ENCODE assay signal across 13 cellular contexts in the genomic region with DNA sequence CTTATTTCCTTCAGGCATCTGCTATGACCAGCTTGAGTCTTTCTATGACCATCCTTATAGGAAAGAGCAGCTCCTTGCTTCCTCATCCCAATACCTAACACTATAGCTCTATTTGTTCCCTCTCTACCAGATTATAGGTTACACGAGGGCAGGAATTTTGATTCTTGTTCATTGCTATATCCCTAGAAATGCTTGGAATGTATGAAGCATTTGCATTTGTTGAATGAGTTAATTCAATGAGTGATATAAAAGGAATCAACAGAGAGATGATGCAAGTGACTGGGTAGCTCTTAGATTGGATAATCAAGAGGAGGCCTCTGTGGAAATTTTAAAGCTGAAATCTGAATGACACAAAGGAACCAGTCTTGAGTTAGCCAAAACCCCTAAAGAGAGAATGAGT. TPM values are rescaled to one million over a fixed set of nuclear protein-coding genes. Genes with fewer than 3 reads are reported as not detected.
A peak's percentile ranks its signal among the peaks of the same experiment; 100 is the strongest.
DNase-seq lines count a peak whose midpoint lies in the region; ATAC-seq and TF ChIP-seq lines count a peak whose summit lies in the region.
"Had no signal": no experiment of that assay in that cellular context is flagged by ENCODE, and none has a peak within 500 bp of the region (broad histone marks: within the 10 kb centered on the region; RNA-seq: fewer than 3 reads in every experiment).

No MANE protein-coding gene starts in this region.

- H2AFZ ChIP-seq in ACC112 (ENCODE audit: low read length, unreplicated experiment): no peak overlapping the region

- H3K27me3 ChIP-seq in ACC112 (ENCODE audit: insufficient read depth, low read length): no peaks in the 10 kb centered on the region

- H3K79me2 ChIP-seq in ACC112 (ENCODE audit: control insufficient read depth, insufficient read depth, low read length, unreplicated experiment): no peaks in the 10 kb centered on the region

- DNase-seq in HT1080 (ENCODE audit: low read depth) (peak; percentile 9), astrocyte of the cerebellum (ENCODE audit: low read depth) (peak; percentile 4), foreskin fibroblast (peak; percentile 63 to 81), LoVo (ENCODE audit: low spot score) (no peak), left cardiac atrium (no peak), NCI-H1092 (lab: John Stamatoyannopoulos, UW) (no peak)
- DNase-seq: activated CD4-positive, alpha-beta T cell treated with anti-CD3 and anti-CD28 coated beads for 1 hour; activated CD8-positive, alpha-beta memory T cell treated with anti-CD3 and anti-CD28 coated beads, Interleukin-2, amount 50 U/mL, for 48 hours; hippocampal formation; T-helper 2 cell had no signal

- H3K4me1 ChIP-seq in ACC112 (ENCODE audit: control insufficient read depth, insufficient read depth, low read length, unreplicated experiment): peaks cover 8% of the 10 kb centered on the region
- H3K4me1 ChIP-seq: prostate gland had no signal

- no peak for TF ChIP-seq CTCF in astrocyte of the cerebellum (IDR thresholded peaks at IDR 0.05; ENCODE audit: low read depth, low read length, missing control alignments)
- no peak for TF ChIP-seq CTCF in foreskin fibroblast (IDR thresholded peaks at IDR 0.05; ENCODE audit: low read depth, low read length)

- in situ Hi-C loops in astrocyte of the cerebellum (cut with HindIII; ENCODE audit: low sequenced_read_pairs): no loop called here

- intact Hi-C loops in left cardiac atrium (cut with DNase I): no loop called here

- ATAC-seq in GM18909 (IDR thresholded peaks at IDR 0.05; ENCODE audit: poor library complexity, unreplicated experiment) (no peak), left cardiac atrium (no peak)

- peaks cover 30% of the 10 kb centered on the region for H3K36me3 ChIP-seq in ACC112 (ENCODE audit: insufficient read depth, low read length)
- H3K36me3 ChIP-seq: prostate gland had no signal

- H3K4me3 ChIP-seq in ACC112 (ENCODE audit: low read depth, low read length) (no peak overlapping the region), astrocyte of the cerebellum (ENCODE audit: low read depth, low read length) (no peak overlapping the region), foreskin fibroblast (ENCODE audit: low read depth in 1 of 2, low read length in 2 of 2) (no peak overlapping the region)
- H3K4me3 ChIP-seq: prostate gland had no signal

- peak overlapping the region; percentile 42 for H3K27ac ChIP-seq in ACC112 (ENCODE audit: low read depth, low read length)
- H3K27ac ChIP-seq: prostate gland had no signal

RNA-seq across cellular contexts. Expression of a gene that starts 13.9 kb away (rescaled TPM):
- 35.3 and 40.9 TPM in 2 replicates for total RNA-seq in HT1080 (2014; rRNA removed; shearing (Covaris generic))
- 35.9 and 40.2 TPM in 2 replicates for polyA plus RNA-seq in HT1080 (2015; cell fraction: cytosol; rRNA removed)
- 33.2 and 36.6 TPM in 2 replicates for polyA plus RNA-seq in HT1080 (2015; cell fraction: nucleus; rRNA removed)
- total RNA-seq in left cardiac atrium: 10 to 100 TPM; 13.3 to 16.0 TPM

Comparison
In these comparisons a context has a peak if more than half of its experiments do, and no peak if none do; other contexts are left out.
1. DNase-seq: peak in HT1080 (single experiment), astrocyte of the cerebellum (single experiment) and foreskin fibroblast (2 of 2); none in LoVo (single experiment), left cardiac atrium (single experiment) and NCI-H1092 (single experiment).